In the genomic region with DNA sequence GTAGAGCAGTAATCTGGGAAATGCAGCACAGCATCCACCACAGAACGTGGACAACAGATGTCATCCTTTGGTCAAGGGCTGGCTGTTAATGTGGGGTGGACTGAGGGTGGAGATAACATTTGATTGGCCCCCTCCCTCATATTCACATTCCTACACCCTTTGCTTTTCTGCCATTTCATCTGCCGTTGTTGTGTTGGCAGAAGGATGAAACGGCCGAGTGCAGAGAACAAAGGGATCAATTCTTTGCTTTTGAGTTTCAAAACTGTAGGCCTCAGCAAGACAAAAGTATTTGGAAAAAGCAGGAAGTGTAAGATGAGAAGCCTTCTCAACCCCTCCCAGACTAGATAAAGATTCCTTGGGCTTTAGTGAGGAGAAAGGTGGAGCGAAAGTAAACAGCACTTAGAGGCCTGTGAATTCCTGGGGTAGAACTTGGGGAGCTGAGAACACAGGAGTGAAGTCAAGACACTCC, we compare ENCODE assay signal across 1 cellular context.
TF ChIP-seq lines count a peak whose summit lies in the region.

No MANE protein-coding gene starts in this region.

TF ChIP-seq in WTC11, 78 proteins besides CTCF, POLR2A, EP300 and RAD21 (continued from another document):
- TF ChIP-seq MYBL2 (CRISPR knock-in tag; IDR thresholded peaks at IDR 0.05) = peak; percentile 69; the same call in 1 of the 2 replicates
- TF ChIP-seq CBFB (CRISPR knock-in tag; IDR thresholded peaks at IDR 0.05; ENCODE audit: low read depth) = no peak
